1 cellular context compared by ENCODE assay signal in genomic region chr22:50507991-50508884, GRCh38.
A peak's percentile ranks its signal among the peaks of the same experiment; 100 is the strongest.
TF ChIP-seq lines count a peak whose summit lies in the region.

Gene NCAPH2 (plus strand): TSS chr22:50508224. CDS start chr22:50508338, 114 bp downstream.

TF ChIP-seq in IMR-90, 13 proteins besides CTCF, POLR2A, EP300 and RAD21 (continued from another document):
- TF ChIP-seq CEBPB (IDR thresholded peaks at IDR 0.05; ENCODE audit: low read depth, low read length) (peak; percentile 46; the same call in 1 of the 2 replicates), USF2 (IDR thresholded peaks at IDR 0.05; ENCODE audit: low read depth, low read length) (no peak), MAFK (IDR thresholded peaks at IDR 0.05; ENCODE audit: low read depth, low read length) (no peak), FOS (IDR thresholded peaks at IDR 0.05; ENCODE audit: low read depth, low read length) (no peak), MAZ (IDR thresholded peaks at IDR 0.05; ENCODE audit: borderline replicate concordance, low read depth, low read length) (peak; percentile 92)
